In genomic region chr5:126184474-126184873, GRCh38 we compare ENCODE assay signal across 13 cellular contexts.
"Had no signal": no experiment of that assay in that cellular context is flagged by ENCODE, and none has a peak within 500 bp of the region (broad histone marks: within the 10 kb centered on the region; RNA-seq: fewer than 3 reads in every experiment).

No MANE protein-coding gene starts in this region.

- H3K36me3 ChIP-seq: colonic mucosa, esophagus muscularis mucosa, esophagus squamous epithelium, gastrocnemius medialis, gastroesophageal sphincter, heart left ventricle, heart right ventricle had no signal

- ATAC-seq: effector memory CD8-positive, alpha-beta T cell; esophagus mucosa; foreskin keratinocyte; gastrocnemius medialis; gastroesophageal sphincter; heart left ventricle; heart right ventricle had no signal

- H3K4me3 ChIP-seq: colonic mucosa, coronary artery, dorsolateral prefrontal cortex, esophagus muscularis mucosa, esophagus squamous epithelium, gastrocnemius medialis, gastroesophageal sphincter, heart left ventricle, heart right ventricle had no signal

- H3K27me3 ChIP-seq: colonic mucosa, dorsolateral prefrontal cortex, esophagus muscularis mucosa, esophagus squamous epithelium, foreskin keratinocyte, gastrocnemius medialis, gastroesophageal sphincter, heart left ventricle, heart right ventricle had no signal

- H3K27ac ChIP-seq: colonic mucosa, coronary artery, epithelial cell of prostate, esophagus muscularis mucosa, esophagus squamous epithelium, foreskin keratinocyte, gastrocnemius medialis, gastroesophageal sphincter, heart left ventricle, heart right ventricle had no signal

- H3K9me3 ChIP-seq: colonic mucosa, esophagus squamous epithelium, gastrocnemius medialis, gastroesophageal sphincter had no signal
